Comparison of ENCODE assay signal across 12 cellular contexts in genomic region chr16:85749686-85750020, GRCh38. TPM values are rescaled to one million over a fixed set of nuclear protein-coding genes. Genes with fewer than 3 reads are reported as not detected.
DNase-seq lines count a peak whose midpoint lies in the region; ATAC-seq and TF ChIP-seq lines count a peak whose summit lies in the region.
"Had no signal": no experiment of that assay in that cellular context is flagged by ENCODE, and none has a peak within 500 bp of the region (broad histone marks: within the 10 kb centered on the region; RNA-seq: fewer than 3 reads in every experiment).

No MANE protein-coding gene starts in this region.

- CTCF ChIA-PET in SK-N-SH (lab: Yijun Ruan, JAX), result interaction anchor here (1.5 to 1.7 kb wide), 2 partner anchors 18 to 32 kb away, joined by 4 read pairs; no protein-coding TSS in a partner anchor

- H3K36me3 ChIP-seq in SK-N-SH (replicated peaks in 1 of 2; ENCODE audit: control insufficient read depth in 1 of 2, insufficient read depth in 2 of 2, low read length in 1 of 2) (no peaks in the 10 kb centered on the region), suprapubic skin (no peaks in the 10 kb centered on the region)

- H3K4me2 ChIP-seq in SK-N-SH, result peak overlapping the region; percentile 98

- H3K9ac ChIP-seq in SK-N-SH, result peak overlapping the region; percentile 63; the same call in 1 of the 2 replicates

- peaks cover 14% of the 10 kb centered on the region for H3F3A ChIP-seq in SK-N-SH (replicated peaks; ENCODE audit: insufficient read depth)

- H4K20me1 ChIP-seq in SK-N-SH (ENCODE audit: insufficient read depth), result 0 out of 2 replicates have a peak, but pooled peaks cover 3% of the 10 kb centered on the region

- H3K4me3 ChIP-seq in SK-N-SH (ENCODE audit: low read depth in 2 of 2, low read length in 1 of 2) (peak overlapping the region; percentile 60 to 84), WI38 (ENCODE audit: low read depth, low read length) (peak overlapping the region; percentile 69), iPS-18c (ENCODE audit: insufficient read depth, low read depth, low read length) (peak overlapping the region; percentile 66), suprapubic skin (peak overlapping the region; percentile 68)

- no peak overlapping the region for H3K27ac ChIP-seq in SK-N-SH (ENCODE audit: low read depth in 2 of 2, low read length in 1 of 2)
- H3K27ac ChIP-seq in suprapubic skin, result no peak overlapping the region

- no peak for ATAC-seq in SK-N-SH treated with all-trans-retinoic acid at 6 μM for 48 hours

- no peak for TF ChIP-seq POLR2A in suprapubic skin (IDR thresholded peaks at IDR 0.05)

- no peak for TF ChIP-seq RAD21 in SK-N-SH (IDR thresholded peaks at IDR 0.05; ENCODE audit: low read length)

- TF ChIP-seq EP300 in SK-N-SH (IDR thresholded peaks at IDR 0.05; ENCODE audit: borderline replicate concordance in 1 of 2, low read depth in 1 of 2, low read length in 1 of 2), result no peak
- no peak for TF ChIP-seq EP300 in suprapubic skin (IDR thresholded peaks at IDR 0.05)

- H2AFZ ChIP-seq in SK-N-SH (ENCODE audit: low read depth), result 0 out of 2 replicates have a peak overlapping the region, but pooled peaks have one; percentile 87

- peaks cover 34% of the 10 kb centered on the region for H3K79me2 ChIP-seq in SK-N-SH (ENCODE audit: insufficient read depth)

- WGBS in SK-N-SH (ENCODE audit: low lambda C conversion rate), result 74% methylated on average over 12 of the region's 12 CpGs
- WGBS in suprapubic skin, result 69% methylated on average over 7 of the region's 12 CpGs

- no peaks in the 10 kb centered on the region for H3K9me2 ChIP-seq in SK-N-SH

- POLR2A ChIA-PET in SK-N-SH (lab: Yijun Ruan, JAX), result no interaction called here

- no peak for DNase-seq in SK-N-SH
- no peak for DNase-seq in suprapubic skin (ENCODE audit: low spot score in 2 of 2)
- no peak for DNase-seq in amygdala (lab: John Stamatoyannopoulos, UW)
- DNase-seq in kidney glomerular epithelial cell (lab: John Stamatoyannopoulos, UW), result no peak
- no peak for DNase-seq in H4 (ENCODE audit: low spot score)
- DNase-seq: activated naive CD4-positive, alpha-beta T cell; NCI-H226; T1000 had no signal

- H3K9me3 ChIP-seq in SK-N-SH (no peaks in the 10 kb centered on the region), iPS-18c (ENCODE audit: control insufficient read depth, insufficient read depth, low read length) (no peaks in the 10 kb centered on the region), suprapubic skin (no peaks in the 10 kb centered on the region)

- H3K27me3 ChIP-seq in SK-N-SH (ENCODE audit: insufficient read depth), result no peaks in the 10 kb centered on the region
- H3K27me3 ChIP-seq in suprapubic skin, result no peaks in the 10 kb centered on the region
- H3K27me3 ChIP-seq: foreskin keratinocyte had no signal

- H3K4me1 ChIP-seq in SK-N-SH (ENCODE audit: control insufficient read depth in 1 of 2, insufficient read depth in 2 of 2, low read depth in 1 of 2, low read length in 1 of 2) (peaks cover 14 to 20% of the 10 kb centered on the region in 2 experiments; a peak in 2 of 4 replicates), suprapubic skin (peaks cover 65% of the 10 kb centered on the region)

- TF ChIP-seq CTCF in SK-N-SH (IDR thresholded peaks at IDR 0.05), result no peak
- no peak for TF ChIP-seq CTCF in WI38 (IDR thresholded peaks at IDR 0.05; ENCODE audit: low read depth, low read length)
- no peak for TF ChIP-seq CTCF in suprapubic skin (IDR thresholded peaks at IDR 0.05)

TF ChIP-seq in SK-N-SH, 30 proteins besides CTCF, POLR2A, EP300 and RAD21 (continues in another document):
- no peak for TF ChIP-seq MEF2A (IDR thresholded peaks at IDR 0.05; ENCODE audit: borderline replicate concordance, low read depth)
- TF ChIP-seq NRF1 (IDR thresholded peaks at IDR 0.05; ENCODE audit: low read depth, low read length), result no peak
- no peak for TF ChIP-seq FOXJ3 (CRISPR knock-in tag; IDR thresholded peaks at IDR 0.05)
- TF ChIP-seq EZH2phosphoT487 (IDR thresholded peaks at IDR 0.05; ENCODE audit: borderline replicate concordance, low read depth), result no peak
- no peak for TF ChIP-seq PBX3 (IDR thresholded peaks at IDR 0.05)
- no peak for TF ChIP-seq SMC3 (IDR thresholded peaks at IDR 0.05; ENCODE audit: low read depth, low read length)
- TF ChIP-seq TAF1 (IDR thresholded peaks at IDR 0.05; ENCODE audit: borderline replicate concordance, low read depth, low read length), result no peak
- TF ChIP-seq USF2 (IDR thresholded peaks at IDR 0.05; ENCODE audit: borderline replicate concordance, low read depth, low read length), result no peak
- TF ChIP-seq RFX5 (IDR thresholded peaks at IDR 0.05; ENCODE audit: low read length), result no peak

TF ChIP-seq in SK-N-SH treated with all-trans-retinoic acid at 6 μM for 48 hours, 23 proteins besides CTCF, POLR2A, EP300 and RAD21:
- TF ChIP-seq ESRRG (CRISPR knock-in tag; IDR thresholded peaks at IDR 0.05), result no peak

RNA-seq across cellular contexts. Expression of gene C16orf74, which starts 1.2 kb away (rescaled TPM):
- 15.9 and 27.2 TPM in 2 replicates for polyA plus RNA-seq in SK-N-SH (2012; rRNA removed)
- 13.7 and 16.7 TPM in 2 replicates for polyA plus RNA-seq in SK-N-SH (2012; cell fraction: cytosol; rRNA removed)
- polyA plus RNA-seq in SK-N-SH (2012; cell fraction: nucleus; rRNA removed), result 20.6 and 35.2 TPM in 2 replicates
- 10 to 100 TPM; 11.0 to 13.0 (median 11.4) TPM for total RNA-seq in suprapubic skin
- total RNA-seq in H4 (2014; rRNA removed; shearing (Covaris generic)), result 4.7 and 5.8 TPM in 2 replicates

RNA-seq across cellular contexts. Expression of gene EMC8, which starts 49.7 kb away (rescaled TPM):
- 45.9 and 52.9 TPM in 2 replicates for polyA plus RNA-seq in SK-N-SH (2012; rRNA removed)
- 36.2 and 45.8 TPM in 2 replicates for polyA plus RNA-seq in SK-N-SH (2012; cell fraction: cytosol; rRNA removed)
- polyA plus RNA-seq in SK-N-SH (2012; cell fraction: nucleus; rRNA removed), result 42.9 and 47.0 TPM in 2 replicates
- total RNA-seq in suprapubic skin, result 10 to 100 TPM; 20.4 to 39.5 (median 23.9) TPM
- total RNA-seq in H4 (2014; rRNA removed; shearing (Covaris generic)), result 57.9 and 72.0 TPM in 2 replicates

RNA-seq across cellular contexts. Expression of gene COX4I1, which starts 49.8 kb away (rescaled TPM):
- polyA plus RNA-seq in SK-N-SH (2012; rRNA removed), result 1,138 and 1,294 TPM in 2 replicates
- 1,164 and 1,171 TPM in 2 replicates for polyA plus RNA-seq in SK-N-SH (2012; cell fraction: cytosol; rRNA removed)
- 473 and 619 TPM in 2 replicates for polyA plus RNA-seq in SK-N-SH (2012; cell fraction: nucleus; rRNA removed)
- total RNA-seq in suprapubic skin, result 100 to 1,000 TPM; 369 to 505 (median 459) TPM
- 685 and 712 TPM in 2 replicates for total RNA-seq in H4 (2014; rRNA removed; shearing (Covaris generic))
